Comparison of ENCODE assay signal across 8 cellular contexts in the genomic region with DNA sequence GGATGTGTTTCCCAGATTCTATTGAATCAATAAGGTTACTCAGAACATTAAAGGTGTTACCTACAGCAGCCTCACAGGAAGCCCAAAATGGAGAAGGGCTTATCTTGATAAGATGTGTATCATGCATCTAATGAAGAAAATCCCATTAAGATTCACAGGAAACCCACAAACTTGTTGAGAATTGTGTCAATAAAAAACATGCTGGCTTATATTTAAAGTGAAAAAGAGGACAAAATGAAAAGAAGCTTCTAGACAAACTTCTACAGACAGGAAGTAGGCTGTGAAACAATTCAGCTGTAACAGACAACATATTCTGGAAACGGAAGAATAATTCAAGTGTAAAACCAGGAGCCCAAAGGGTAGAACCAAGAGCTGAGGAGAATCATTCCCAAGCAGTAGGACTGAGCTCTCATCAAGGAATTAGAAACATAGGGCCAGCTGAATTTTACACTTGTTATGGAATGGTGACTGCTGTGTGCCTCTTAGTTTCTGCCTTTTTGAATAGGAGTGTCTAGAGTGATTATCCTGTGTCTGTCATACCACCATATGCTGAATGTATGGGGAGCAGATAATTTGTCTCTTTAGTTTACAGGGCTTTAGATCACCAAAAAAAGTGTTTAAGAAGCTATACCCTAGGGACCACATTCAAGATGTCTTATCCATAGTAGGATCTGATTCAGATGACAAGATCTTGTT. TPM values are rescaled to one million over a fixed set of nuclear protein-coding genes. Genes with fewer than 3 reads are reported as not detected.
A peak's percentile ranks its signal among the peaks of the same experiment; 100 is the strongest.
DNase-seq lines count a peak whose midpoint lies in the region; ATAC-seq, FAIRE-seq and TF ChIP-seq lines count a peak whose summit lies in the region.

No MANE protein-coding gene starts in this region.

- peak overlapping the region; percentile 9 for H3K9ac ChIP-seq in Loucy (ENCODE audit: low read depth, low read length, poor library complexity, severe bottlenecking)

- H3K27ac ChIP-seq in dorsolateral prefrontal cortex (peak overlapping the region in 45 of 59 donors; percentile 1 to 80 (median 52)), gastrocnemius medialis (peak overlapping the region; percentile 72 to 80 (median 74))

- 0 out of 2 replicates have a peak, but pooled peaks cover 15% of the 10 kb centered on the region for H3F3A ChIP-seq in Loucy (ENCODE audit: low read depth)

- peaks cover 12% of the 10 kb centered on the region; the same call in 1 of the 2 replicates for H3K36me3 ChIP-seq in Loucy (ENCODE audit: insufficient read depth, low read length)
- H3K36me3 ChIP-seq in gastrocnemius medialis: peaks cover 0 to 5% of the 10 kb centered on the region in 2 donors

- in situ Hi-C loops in gastrocnemius medialis (cut with MboI; ENCODE audit: low sequenced_read_pairs in 4 of 4): loop anchor here in 1 of 4 donors (25.0 kb wide), 1 partner anchor 823 kb away; a partner anchor contains a TSS

- ATAC-seq in gastrocnemius medialis (no peak), HG03520 (IDR thresholded peaks at IDR 0.05; ENCODE audit: unreplicated experiment) (no peak)

- peak; percentile 65 for FAIRE-seq in GM12891 (lab: Jason Lieb, UNC)

- H4K20me1 ChIP-seq in Loucy (ENCODE audit: insufficient read depth, low read length, poor library complexity, severe bottlenecking): peaks cover 96% of the 10 kb centered on the region

- H2AFZ ChIP-seq in Loucy (ENCODE audit: low read length): no peak overlapping the region

- intact Hi-C loops in dorsolateral prefrontal cortex (cut with DNase I): no loop called here
- intact Hi-C loops in gastrocnemius medialis (cut with DNase I; ENCODE audit: low total_unique reads): loop anchor here (1.0 kb wide), 1 partner anchor 44 kb away; no protein-coding TSS in a partner anchor

- no peaks in the 10 kb centered on the region for H3K9me3 ChIP-seq in Loucy (ENCODE audit: insufficient read depth, low read depth, low read length)
- H3K9me3 ChIP-seq in gastrocnemius medialis: no peaks in the 10 kb centered on the region

- H3K27me3 ChIP-seq in Loucy (ENCODE audit: insufficient read depth, low read length, poor library complexity, severe bottlenecking) (no peaks in the 10 kb centered on the region), dorsolateral prefrontal cortex (no peaks in the 10 kb centered on the region), gastrocnemius medialis (no peaks in the 10 kb centered on the region)

- H3K4me3 ChIP-seq in Loucy (ENCODE audit: low read length, poor library complexity, severe bottlenecking) (peak overlapping the region; percentile 47), dorsolateral prefrontal cortex (peak overlapping the region in 2 of 59 donors; percentile 0 to 1), gastrocnemius medialis (no peak overlapping the region)

- H3K4me2 ChIP-seq in Loucy (ENCODE audit: low read depth, low read length, poor library complexity, severe bottlenecking): peak overlapping the region; percentile 70

- H3K4me1 ChIP-seq in Loucy (ENCODE audit: insufficient read depth, low read length, poor library complexity, severe bottlenecking): peaks cover 46% of the 10 kb centered on the region
- peaks cover 56 to 69% of the 10 kb centered on the region in 2 donors for H3K4me1 ChIP-seq in gastrocnemius medialis

- TF ChIP-seq CTCF in Loucy (conservative IDR thresholded peaks at IDR 0.05; ENCODE audit: low read length) (no peak), dorsolateral prefrontal cortex (IDR thresholded peaks at IDR 0.05 in 54 of 56, conservative IDR thresholded peaks at IDR 0.05 in 2 of 56; ENCODE audit: low read depth in 1 of 56, partially characterized antibody in 56 of 56) (no peak), gastrocnemius medialis (IDR thresholded peaks at IDR 0.05 in 4 of 5, conservative IDR thresholded peaks at IDR 0.05 in 1 of 5) (no peak)

- DNase-seq in GM12891 (ENCODE audit: insufficient read length, low spot score): no peak
- DNase-seq in dorsolateral prefrontal cortex: no peak
- no peak for DNase-seq in gastrocnemius medialis
- DNase-seq in inferior parietal cortex (ENCODE audit: extremely low spot score): no peak
- DNase-seq in activated gamma-delta T cell treated with Interleukin-2 at 50 U/mL for 16 hours: no peak
- DNase-seq in occipital lobe (lab: John Stamatoyannopoulos, UW): no peak

- H3K79me2 ChIP-seq in Loucy (ENCODE audit: insufficient read depth, low read length): peaks cover 94% of the 10 kb centered on the region

- TF ChIP-seq POLR2A in GM12891 (IDR thresholded peaks at IDR 0.05; ENCODE audit: low read depth, low read length) (no peak), gastrocnemius medialis (IDR thresholded peaks at IDR 0.05) (no peak)

- H3K9me2 ChIP-seq in Loucy (replicated peaks; ENCODE audit: low read depth, low read length): no peaks in the 10 kb centered on the region

TF ChIP-seq in GM12891, 5 proteins besides CTCF, POLR2A, EP300 and RAD21:
- TF ChIP-seq POU2F2 (IDR thresholded peaks at IDR 0.05; ENCODE audit: low read depth, low read length) (no peak), PAX5 (IDR thresholded peaks at IDR 0.05; ENCODE audit: insufficient read depth, low read length, severe bottlenecking) (no peak), POLR2AphosphoS5 (IDR thresholded peaks at IDR 0.05; ENCODE audit: low read depth, low read length) (no peak), TAF1 (IDR thresholded peaks at IDR 0.05; ENCODE audit: low read depth, low read length) (no peak), SPI1 (IDR thresholded peaks at IDR 0.05; ENCODE audit: low read depth, low read length) (no peak)
TF ChIP-seq in GM12891: peak in this region for 0.

RNA-seq across cellular contexts. Expression of a gene that starts 9.6 kb away (rescaled TPM):
- 77.0 TPM for polyA plus RNA-seq in GM12891 (2012; ENCODE audit: low read depth, missing spikeins)
- total RNA-seq in dorsolateral prefrontal cortex (100 to 1,000 TPM in 3 of 120 experiments, 10 to 100 TPM in 117; 46.6 to 117 (median 78.3) TPM), gastrocnemius medialis (100 to 1,000 TPM in 3 of 4 donors, 10 to 100 TPM in 1; 83.5 to 153 (median 127) TPM), occipital lobe (42.3 TPM)

RNA-seq across cellular contexts. Expression of a gene that starts 13.6 kb away (rescaled TPM):
- 59.4 TPM for polyA plus RNA-seq in GM12891 (2012; ENCODE audit: low read depth, missing spikeins)
- total RNA-seq in dorsolateral prefrontal cortex: 10 to 100 TPM; 30.4 to 72.1 (median 52.3) TPM
- total RNA-seq in gastrocnemius medialis: 10 to 100 TPM; 22.2 to 62.3 (median 38.8) TPM
- 54.1 TPM for total RNA-seq in occipital lobe
